In the genomic region with DNA sequence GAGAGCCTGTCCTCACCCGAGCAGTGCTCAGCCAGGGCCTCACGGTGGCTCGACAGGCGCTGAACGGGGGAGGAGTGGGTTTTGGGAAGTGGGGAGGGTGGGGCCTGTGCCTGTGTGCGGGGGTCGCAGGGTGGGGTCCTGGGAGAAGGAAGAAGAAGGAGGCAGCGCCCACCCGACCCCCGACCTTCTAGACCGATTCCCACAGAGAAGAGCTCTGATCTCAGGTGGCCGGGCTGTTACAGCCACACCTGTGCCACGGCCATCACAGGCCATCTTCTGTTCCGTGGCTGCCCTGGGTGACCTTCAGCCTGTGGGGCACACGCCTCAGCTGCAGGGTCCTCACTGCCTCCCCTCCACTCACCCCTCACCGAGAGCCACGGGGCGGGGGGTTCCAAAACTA, we compare ENCODE assay signal across 24 cellular contexts. TPM values are rescaled to one million over a fixed set of nuclear protein-coding genes. Genes with fewer than 3 reads are reported as not detected.
DNase-seq lines count a peak whose midpoint lies in the region; ATAC-seq lines count a peak whose summit lies in the region.
"Had no signal": no experiment of that assay in that cellular context is flagged by ENCODE, and none has a peak within 500 bp of the region (broad histone marks: within the 10 kb centered on the region; RNA-seq: fewer than 3 reads in every experiment).

No MANE protein-coding gene starts in this region.

- H2AFZ ChIP-seq in neuronal stem cell (ENCODE audit: low read length), result no peak overlapping the region

- peak overlapping the region; percentile 73 for H3K23ac ChIP-seq in neuronal stem cell (ENCODE audit: low read depth, low read length, poor library complexity)

- H3K14ac ChIP-seq in neuronal stem cell (ENCODE audit: low read length), result no peak overlapping the region

- H3K9me3 ChIP-seq in neuronal stem cell (replicated peaks in 1 of 2; ENCODE audit: control insufficient read depth in 2 of 2, insufficient read depth in 1 of 2, low read depth in 1 of 2, low read length in 2 of 2), result no peaks in the 10 kb centered on the region
- H3K9me3 ChIP-seq: BE2C, BLaER1 had no signal

- H3K27ac ChIP-seq in neuronal stem cell (replicated peaks; ENCODE audit: low read length), result no peak overlapping the region
- H3K27ac ChIP-seq: BLaER1 had no signal

- H3K9me3 Mint-ChIP-seq in stimulated activated naive CD8-positive, alpha-beta T cell treated with anti-CD3 and anti-CD28 coated beads, Interleukin-15, amount 100 ng/mL, for 72 hours, result no peaks in the 10 kb centered on the region
- H3K9me3 Mint-ChIP-seq: CD4-positive, alpha-beta memory T cell; CD4-positive, CD25-positive, alpha-beta regulatory T cell; CD8-positive, alpha-beta memory T cell had no signal

- no peak overlapping the region for H2BK120ac ChIP-seq in neuronal stem cell (ENCODE audit: low read depth, low read length)

- peak overlapping the region; percentile 84 for H3K4ac ChIP-seq in neuronal stem cell (ENCODE audit: low read length)

- H3K27me3 ChIP-seq in neuronal stem cell (ENCODE audit: control insufficient read depth in 3 of 3, insufficient read depth in 3 of 3, low read depth in 1 of 3, low read length in 3 of 3), result peaks cover 0 to 39% (median 0%) of the 10 kb centered on the region in 3 experiments
- H3K27me3 ChIP-seq: BE2C had no signal

- H2BK5ac ChIP-seq in neuronal stem cell (ENCODE audit: low read length), result no peak overlapping the region

- H3K27me3 Mint-ChIP-seq in stimulated activated naive CD8-positive, alpha-beta T cell treated with anti-CD3 and anti-CD28 coated beads, Interleukin-15, amount 100 ng/mL, for 72 hours, result no peaks in the 10 kb centered on the region

- H4K91ac ChIP-seq in neuronal stem cell (ENCODE audit: low read depth, low read length, poor library complexity), result no peak overlapping the region

- no peak overlapping the region for H4K8ac ChIP-seq in neuronal stem cell (ENCODE audit: low read depth, low read length)

- H2BK12ac ChIP-seq in neuronal stem cell (ENCODE audit: low read length), result peak overlapping the region; percentile 58

- no peaks in the 10 kb centered on the region for H3K79me1 ChIP-seq in neuronal stem cell (ENCODE audit: low read depth, low read length)

- no peak overlapping the region for H3K18ac ChIP-seq in neuronal stem cell (ENCODE audit: low read length)

- ATAC-seq in stimulated activated naive CD8-positive, alpha-beta T cell treated with anti-CD3 and anti-CD28 coated beads, Interleukin-15, amount 100 ng/mL, for 72 hours, result peak; percentile 27
- ATAC-seq in stimulated activated naive CD8-positive, alpha-beta T cell treated with anti-CD3 and anti-CD28 coated beads, Interleukin-15, Interleukin-2, amounts not matched to agents 100 U/mL and 50 U/mL, for 24 hours, result no peak
- ATAC-seq in GM18868 (IDR thresholded peaks at IDR 0.05; ENCODE audit: unreplicated experiment), result no peak
- no peak for ATAC-seq in GM19452 (IDR thresholded peaks at IDR 0.05; ENCODE audit: unreplicated experiment)
- ATAC-seq: GM12878 had no signal

- H3K9ac ChIP-seq in neuronal stem cell (ENCODE audit: low read depth, low read length, poor library complexity), result no peak overlapping the region
- H3K9ac ChIP-seq: BLaER1 had no signal

- no CpG with 5 or more reads among the region's 18 CpGs for WGBS in neuronal stem cell (ENCODE audit: extremely low coverage in 2 of 2, insufficient read length in 2 of 2, insufficient replicate concordance in 1 of 2), 2 donors

- no peak overlapping the region for H3K4me3 Mint-ChIP-seq in stimulated activated naive CD8-positive, alpha-beta T cell treated with anti-CD3 and anti-CD28 coated beads, Interleukin-15, amount 100 ng/mL, for 72 hours
- H3K4me3 Mint-ChIP-seq: CD14-positive monocyte; CD4-positive, alpha-beta memory T cell; CD4-positive, CD25-positive, alpha-beta regulatory T cell; CD8-positive, alpha-beta memory T cell had no signal

- no peak for DNase-seq in stimulated activated naive CD8-positive, alpha-beta T cell treated with anti-CD3 and anti-CD28 coated beads, Interleukin-15, amount 100 ng/mL, for 72 hours
- DNase-seq in stimulated activated naive CD8-positive, alpha-beta T cell treated with anti-CD3 and anti-CD28 coated beads, Interleukin-15, Interleukin-2, amounts not matched to agents 100 U/mL and 50 U/mL, for 24 hours, result no peak
- no peak for DNase-seq in neuronal stem cell (ENCODE audit: low spot score)
- DNase-seq: 8988T; ACHN; BE2C; C1 segment of cervical spinal cord; CD4-positive, alpha-beta memory T cell; CD4-positive, CD25-positive, alpha-beta regulatory T cell; CD8-positive, alpha-beta memory T cell; COR-L47; DMS 273 treated with DMSO at 0.1 percent for 48 hours; DMS153; DMS53; DMS79; DND-41; EL; GDM1 had no signal

- no peak overlapping the region for H2BK15ac ChIP-seq in neuronal stem cell (ENCODE audit: low read length)

- no peak overlapping the region for H3K4me2 ChIP-seq in neuronal stem cell (ENCODE audit: insufficient read depth, low read length, poor library complexity, severe bottlenecking)

- no peaks in the 10 kb centered on the region for H3K36me3 ChIP-seq in neuronal stem cell (replicated peaks in 1 of 2; ENCODE audit: control insufficient read depth in 2 of 2, insufficient read depth in 2 of 2, low read length in 2 of 2)
- H3K36me3 ChIP-seq: BE2C, BLaER1 had no signal

- H3K27ac Mint-ChIP-seq in stimulated activated naive CD8-positive, alpha-beta T cell treated with anti-CD3 and anti-CD28 coated beads, Interleukin-15, amount 100 ng/mL, for 72 hours, result no peak overlapping the region
- H3K27ac Mint-ChIP-seq: CD14-positive monocyte; CD4-positive, CD25-positive, alpha-beta regulatory T cell; CD8-positive, alpha-beta memory T cell had no signal

- no peak overlapping the region for H3K4me3 ChIP-seq in neuronal stem cell (ENCODE audit: low read length in 2 of 2)
- H3K4me3 ChIP-seq: BLaER1, GM12878 had no signal

- H3K4me1 Mint-ChIP-seq in stimulated activated naive CD8-positive, alpha-beta T cell treated with anti-CD3 and anti-CD28 coated beads, Interleukin-15, amount 100 ng/mL, for 72 hours, result peaks cover 25% of the 10 kb centered on the region
- H3K4me1 Mint-ChIP-seq: CD14-positive monocyte; CD4-positive, alpha-beta memory T cell; CD8-positive, alpha-beta memory T cell had no signal

- no peaks in the 10 kb centered on the region for H3K4me1 ChIP-seq in neuronal stem cell (ENCODE audit: control insufficient read depth in 2 of 2, insufficient read depth in 1 of 2, low read depth in 1 of 2, low read length in 2 of 2)
- H3K4me1 ChIP-seq: BE2C had no signal

- H2AK5ac ChIP-seq in neuronal stem cell (ENCODE audit: low read depth, low read length), result peak overlapping the region; percentile 70

RNA-seq across cellular contexts. Expression of gene GATA5, which starts 41.4 kb away (rescaled TPM):
- 0.08 TPM for polyA plus RNA-seq in neuronal stem cell (2013, experiment 1 of 2)
- polyA plus RNA-seq in neuronal stem cell (2013, experiment 2 of 2), result 0.11 TPM
- polyA plus RNA-seq: AG04450; CD14-positive monocyte; CD4-positive, alpha-beta memory T cell; CD4-positive, CD25-positive, alpha-beta regulatory T cell; CD8-positive, alpha-beta memory T cell; GM12878 had no signal
